11 cellular contexts compared by ENCODE assay signal in the genomic region with DNA sequence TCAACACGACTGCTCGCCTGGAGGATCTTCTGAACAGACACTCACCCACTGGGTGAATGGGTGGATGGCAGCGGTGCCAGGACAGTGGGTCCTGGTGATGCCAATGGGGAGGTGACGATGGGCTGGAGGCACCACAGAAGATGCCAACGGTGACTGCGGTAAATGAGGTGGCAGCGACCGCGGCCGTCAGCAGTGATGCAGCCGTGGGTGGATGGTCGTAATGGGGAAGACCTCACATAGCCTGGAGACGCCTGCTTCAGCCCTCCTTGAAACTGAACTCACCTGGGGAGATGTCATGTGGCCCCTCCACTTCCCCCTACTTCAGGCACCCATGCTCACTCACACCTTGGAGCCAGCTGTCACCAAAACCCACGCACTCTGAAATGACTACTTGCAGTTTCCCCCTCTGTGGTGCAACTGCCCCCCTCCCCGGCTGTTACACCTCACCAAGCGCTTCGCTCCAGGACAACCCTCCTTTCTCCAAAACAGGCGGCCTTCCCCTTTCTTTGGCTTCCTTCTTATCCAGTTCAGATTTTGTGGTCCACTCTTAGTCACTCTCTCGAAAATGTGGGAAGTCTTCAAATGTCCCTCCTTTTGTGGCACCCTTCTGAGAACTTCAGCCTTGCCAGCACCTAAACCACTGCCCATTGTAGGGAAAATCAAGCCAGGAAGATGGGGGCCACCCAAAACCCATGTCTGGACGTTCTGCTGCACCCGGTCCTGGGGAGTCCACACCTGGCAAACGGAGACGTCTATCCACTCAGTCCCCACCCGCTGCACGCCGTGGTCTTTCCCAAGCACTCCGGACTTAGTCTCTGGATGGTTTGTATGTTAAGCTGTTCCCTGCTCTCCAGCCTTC. TPM values are rescaled to one million over a fixed set of nuclear protein-coding genes. Genes with fewer than 3 reads are reported as not detected.
DNase-seq lines count a peak whose midpoint lies in the region; ATAC-seq and TF ChIP-seq lines count a peak whose summit lies in the region.
"Had no signal": no experiment of that assay in that cellular context is flagged by ENCODE, and none has a peak within 500 bp of the region (broad histone marks: within the 10 kb centered on the region; RNA-seq: fewer than 3 reads in every experiment).

No MANE protein-coding gene starts in this region.

- H3K27me3 ChIP-seq in MM.1S (replicated peaks; ENCODE audit: insufficient read depth, low read length): peaks cover 35% of the 10 kb centered on the region
- H3K27me3 ChIP-seq in osteoblast (ENCODE audit: insufficient read depth, low read length): peaks cover 25% of the 10 kb centered on the region

- H3K27ac ChIP-seq in MM.1S (ENCODE audit: low read length) (peak overlapping the region; percentile 25; the same call in 1 of the 2 replicates), osteoblast (ENCODE audit: low read depth, low read length) (no peak overlapping the region)
- H3K27ac ChIP-seq: thoracic aorta had no signal

- no peaks in the 10 kb centered on the region for H3K79me2 ChIP-seq in MM.1S (ENCODE audit: low read length)
- H3K79me2 ChIP-seq in osteoblast (ENCODE audit: insufficient read depth, low read length): no peaks in the 10 kb centered on the region

- DNase-seq in MM.1S (peak; percentile 52), osteoblast (ENCODE audit: insufficient read length, low spot score, missing footprints) (peak; percentile 83), SIG-M5 treated with dmso at 0.1 percent for 504 hours (lab: John Stamatoyannopoulos, UW; ENCODE audit: unreplicated experiment) (no peak), NCI-H526 treated with DMSO at 0.1 percent for 48 hours (lab: John Stamatoyannopoulos, UW) (no peak), DMS153 treated with DMSO at 0.1 percent for 48 hours (lab: John Stamatoyannopoulos, UW; ENCODE audit: unreplicated experiment) (no peak), NCI-H1694 (lab: John Stamatoyannopoulos, UW) (no peak)

- H4K20me1 ChIP-seq in MM.1S (ENCODE audit: insufficient read depth, low read length) (no peaks in the 10 kb centered on the region), osteoblast (ENCODE audit: insufficient read depth, low read length) (no peaks in the 10 kb centered on the region)

- no peak overlapping the region for H3K9ac ChIP-seq in MM.1S (ENCODE audit: low read length)

- no peaks in the 10 kb centered on the region for H3K9me3 ChIP-seq in MM.1S (replicated peaks; ENCODE audit: insufficient read depth, low read length)
- H3K9me3 ChIP-seq in osteoblast (ENCODE audit: low read depth, low read length): no peaks in the 10 kb centered on the region
- H3K9me3 ChIP-seq: thoracic aorta had no signal

- H3K4me1 ChIP-seq in MM.1S (ENCODE audit: low read length): peaks cover 23% of the 10 kb centered on the region
- H3K4me1 ChIP-seq in osteoblast (ENCODE audit: insufficient read depth, low read length): peaks cover 7% of the 10 kb centered on the region

- peak; percentile 85 for ATAC-seq in GM18868 (IDR thresholded peaks at IDR 0.05; ENCODE audit: unreplicated experiment)
- ATAC-seq in GM21723 (IDR thresholded peaks at IDR 0.05; ENCODE audit: unreplicated experiment): peak; percentile 74
- ATAC-seq: HCT116 had no signal

- H3K4me3 ChIP-seq in MM.1S (ENCODE audit: low read length) (no peak overlapping the region), osteoblast (ENCODE audit: insufficient read depth, low read length) (no peak overlapping the region)
- H3K4me3 ChIP-seq: thoracic aorta had no signal

- H3K36me3 ChIP-seq in MM.1S (replicated peaks; ENCODE audit: insufficient read depth, low read length): no peaks in the 10 kb centered on the region
- H3K36me3 ChIP-seq in osteoblast (ENCODE audit: insufficient read depth, low read length): no peaks in the 10 kb centered on the region
- H3K36me3 ChIP-seq: thoracic aorta had no signal

- H3F3A ChIP-seq in MM.1S (ENCODE audit: insufficient read depth, low read length): 0 out of 2 replicates have a peak, but pooled peaks cover 5% of the 10 kb centered on the region

- H3K4me2 ChIP-seq in MM.1S (ENCODE audit: low read depth, low read length) (peak overlapping the region; percentile 4), osteoblast (ENCODE audit: insufficient read depth, low read length) (no peak overlapping the region)

- no peaks in the 10 kb centered on the region for H3K9me2 ChIP-seq in MM.1S (replicated peaks; ENCODE audit: insufficient read depth, low read length)

- TF ChIP-seq CTCF in MM.1S (IDR thresholded peaks at IDR 0.05; ENCODE audit: low read length) (no peak), osteoblast (IDR thresholded peaks at IDR 0.05; ENCODE audit: extremely low read depth, low read depth, low read length) (no peak)

- H2AFZ ChIP-seq in MM.1S (ENCODE audit: low read length): no peak overlapping the region
- H2AFZ ChIP-seq in osteoblast (ENCODE audit: low read length): no peak overlapping the region

RNA-seq across cellular contexts. Expression of a gene that starts 10.4 kb away (rescaled TPM):
- not detected in 2 replicates for total RNA-seq in osteoblast
- total RNA-seq: naive thymus-derived CD8-positive, alpha-beta T cell; thoracic aorta had no signal

RNA-seq across cellular contexts. Expression of a gene that starts 14.2 kb away (rescaled TPM):
- 99.6 and 115 TPM in 2 replicates for total RNA-seq in osteoblast

RNA-seq across cellular contexts. Expression of a gene that starts 19.9 kb away (rescaled TPM):
- total RNA-seq in osteoblast: under 0.01 and 0.36 TPM in 2 replicates
- total RNA-seq: naive thymus-derived CD8-positive, alpha-beta T cell had no signal

RNA-seq across cellular contexts. Expression of a gene that starts 44.0 kb away (rescaled TPM):
- total RNA-seq in osteoblast: 41.5 and 53.9 TPM in 2 replicates

Comparison
In these comparisons a context has a peak if more than half of its experiments do, and no peak if none do; other contexts are left out.
1. DNase-seq: peak in MM.1S (single experiment) and osteoblast (single experiment); none in SIG-M5 treated with dmso at 0.1 percent for 504 hours (single experiment), NCI-H526 treated with DMSO at 0.1 percent for 48 hours (single experiment), DMS153 treated with DMSO at 0.1 percent for 48 hours (single experiment) and NCI-H1694 (single experiment).